In the genomic region with DNA sequence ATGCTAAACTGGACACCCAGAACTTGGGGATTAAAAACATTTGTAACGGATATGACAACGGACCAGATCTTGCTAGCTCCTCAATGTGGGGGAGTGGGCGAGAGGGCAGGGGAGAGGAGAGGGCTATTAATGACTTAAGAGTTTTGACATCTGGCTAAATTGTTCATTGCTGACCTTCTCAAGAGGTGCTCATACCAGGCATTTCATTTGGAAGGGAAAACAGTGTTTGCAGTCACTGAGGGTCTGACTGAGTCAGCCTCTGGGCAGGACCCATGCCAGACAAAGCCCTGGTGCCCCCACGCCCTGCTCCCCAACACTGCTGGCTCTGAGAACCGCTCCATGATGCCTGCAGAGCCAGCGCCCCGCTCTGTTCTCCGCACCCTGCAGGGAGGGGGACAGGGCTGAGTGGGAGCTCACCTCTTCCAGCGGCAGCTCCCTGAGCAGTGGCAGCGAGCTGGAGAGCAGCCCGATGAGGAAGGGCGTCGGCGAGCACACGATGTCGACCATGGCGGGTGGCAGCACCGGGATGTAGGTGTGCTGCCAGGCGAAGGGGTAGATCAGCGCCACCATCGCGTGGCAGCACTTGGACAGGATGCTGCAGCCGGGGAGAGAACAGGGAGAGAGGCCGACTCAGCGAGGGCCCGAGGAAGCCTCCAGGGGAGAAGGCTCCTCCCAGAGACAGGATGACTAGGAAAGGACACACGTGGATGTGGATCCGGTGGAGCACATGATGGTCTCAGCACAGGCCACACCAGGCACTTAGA, we compare ENCODE assay signal across 2 cellular contexts.
TF ChIP-seq lines count a peak whose summit lies in the region.

No MANE protein-coding gene starts in this region.

TF ChIP-seq in SK-N-SH treated with all-trans-retinoic acid at 6 μM for 48 hours, 23 proteins besides CTCF, POLR2A, EP300 and RAD21 (continued from another document):
- TF ChIP-seq, protein P1, sequence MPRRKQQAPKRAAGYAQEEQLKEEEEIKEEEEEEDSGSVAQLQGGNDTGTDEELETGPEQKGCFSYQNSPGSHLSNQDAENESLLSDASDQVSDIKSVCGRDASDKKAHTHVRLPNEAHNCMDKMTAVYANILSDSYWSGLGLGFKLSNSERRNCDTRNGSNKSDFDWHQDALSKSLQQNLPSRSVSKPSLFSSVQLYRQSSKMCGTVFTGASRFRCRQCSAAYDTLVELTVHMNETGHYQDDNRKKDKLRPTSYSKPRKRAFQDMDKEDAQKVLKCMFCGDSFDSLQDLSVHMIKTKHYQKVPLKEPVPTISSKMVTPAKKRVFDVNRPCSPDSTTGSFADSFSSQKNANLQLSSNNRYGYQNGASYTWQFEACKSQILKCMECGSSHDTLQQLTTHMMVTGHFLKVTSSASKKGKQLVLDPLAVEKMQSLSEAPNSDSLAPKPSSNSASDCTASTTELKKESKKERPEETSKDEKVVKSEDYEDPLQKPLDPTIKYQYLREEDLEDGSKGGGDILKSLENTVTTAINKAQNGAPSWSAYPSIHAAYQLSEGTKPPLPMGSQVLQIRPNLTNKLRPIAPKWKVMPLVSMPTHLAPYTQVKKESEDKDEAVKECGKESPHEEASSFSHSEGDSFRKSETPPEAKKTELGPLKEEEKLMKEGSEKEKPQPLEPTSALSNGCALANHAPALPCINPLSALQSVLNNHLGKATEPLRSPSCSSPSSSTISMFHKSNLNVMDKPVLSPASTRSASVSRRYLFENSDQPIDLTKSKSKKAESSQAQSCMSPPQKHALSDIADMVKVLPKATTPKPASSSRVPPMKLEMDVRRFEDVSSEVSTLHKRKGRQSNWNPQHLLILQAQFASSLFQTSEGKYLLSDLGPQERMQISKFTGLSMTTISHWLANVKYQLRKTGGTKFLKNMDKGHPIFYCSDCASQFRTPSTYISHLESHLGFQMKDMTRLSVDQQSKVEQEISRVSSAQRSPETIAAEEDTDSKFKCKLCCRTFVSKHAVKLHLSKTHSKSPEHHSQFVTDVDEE (CRISPR knock-in tag; IDR thresholded peaks at IDR 0.05): no peak
- TF ChIP-seq SNAI2 (CRISPR knock-in tag; IDR thresholded peaks at IDR 0.05) (no peak), CSDC2 (CRISPR knock-in tag; IDR thresholded peaks at IDR 0.05) (no peak)
- TF ChIP-seq, protein P2, sequence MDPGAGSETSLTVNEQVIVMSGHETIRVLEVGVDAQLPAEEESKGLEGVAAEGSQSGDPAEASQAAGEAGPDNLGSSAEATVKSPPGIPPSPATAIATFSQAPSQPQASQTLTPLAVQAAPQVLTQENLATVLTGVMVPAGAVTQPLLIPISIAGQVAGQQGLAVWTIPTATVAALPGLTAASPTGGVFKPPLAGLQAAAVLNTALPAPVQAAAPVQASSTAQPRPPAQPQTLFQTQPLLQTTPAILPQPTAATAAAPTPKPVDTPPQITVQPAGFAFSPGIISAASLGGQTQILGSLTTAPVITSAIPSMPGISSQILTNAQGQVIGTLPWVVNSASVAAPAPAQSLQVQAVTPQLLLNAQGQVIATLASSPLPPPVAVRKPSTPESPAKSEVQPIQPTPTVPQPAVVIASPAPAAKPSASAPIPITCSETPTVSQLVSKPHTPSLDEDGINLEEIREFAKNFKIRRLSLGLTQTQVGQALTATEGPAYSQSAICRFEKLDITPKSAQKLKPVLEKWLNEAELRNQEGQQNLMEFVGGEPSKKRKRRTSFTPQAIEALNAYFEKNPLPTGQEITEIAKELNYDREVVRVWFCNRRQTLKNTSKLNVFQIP (CRISPR knock-in tag; IDR thresholded peaks at IDR 0.05; ENCODE audit: borderline replicate concordance, low read depth): no peak

TF ChIP-seq in SK-N-SH, 30 proteins besides CTCF, POLR2A, EP300 and RAD21 (continued from another document):
- TF ChIP-seq, protein P3, sequence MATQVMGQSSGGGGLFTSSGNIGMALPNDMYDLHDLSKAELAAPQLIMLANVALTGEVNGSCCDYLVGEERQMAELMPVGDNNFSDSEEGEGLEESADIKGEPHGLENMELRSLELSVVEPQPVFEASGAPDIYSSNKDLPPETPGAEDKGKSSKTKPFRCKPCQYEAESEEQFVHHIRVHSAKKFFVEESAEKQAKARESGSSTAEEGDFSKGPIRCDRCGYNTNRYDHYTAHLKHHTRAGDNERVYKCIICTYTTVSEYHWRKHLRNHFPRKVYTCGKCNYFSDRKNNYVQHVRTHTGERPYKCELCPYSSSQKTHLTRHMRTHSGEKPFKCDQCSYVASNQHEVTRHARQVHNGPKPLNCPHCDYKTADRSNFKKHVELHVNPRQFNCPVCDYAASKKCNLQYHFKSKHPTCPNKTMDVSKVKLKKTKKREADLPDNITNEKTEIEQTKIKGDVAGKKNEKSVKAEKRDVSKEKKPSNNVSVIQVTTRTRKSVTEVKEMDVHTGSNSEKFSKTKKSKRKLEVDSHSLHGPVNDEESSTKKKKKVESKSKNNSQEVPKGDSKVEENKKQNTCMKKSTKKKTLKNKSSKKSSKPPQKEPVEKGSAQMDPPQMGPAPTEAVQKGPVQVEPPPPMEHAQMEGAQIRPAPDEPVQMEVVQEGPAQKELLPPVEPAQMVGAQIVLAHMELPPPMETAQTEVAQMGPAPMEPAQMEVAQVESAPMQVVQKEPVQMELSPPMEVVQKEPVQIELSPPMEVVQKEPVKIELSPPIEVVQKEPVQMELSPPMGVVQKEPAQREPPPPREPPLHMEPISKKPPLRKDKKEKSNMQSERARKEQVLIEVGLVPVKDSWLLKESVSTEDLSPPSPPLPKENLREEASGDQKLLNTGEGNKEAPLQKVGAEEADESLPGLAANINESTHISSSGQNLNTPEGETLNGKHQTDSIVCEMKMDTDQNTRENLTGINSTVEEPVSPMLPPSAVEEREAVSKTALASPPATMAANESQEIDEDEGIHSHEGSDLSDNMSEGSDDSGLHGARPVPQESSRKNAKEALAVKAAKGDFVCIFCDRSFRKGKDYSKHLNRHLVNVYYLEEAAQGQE (IDR thresholded peaks at IDR 0.05; ENCODE audit: low read depth, low read length): no peak
- TF ChIP-seq, protein P4, sequence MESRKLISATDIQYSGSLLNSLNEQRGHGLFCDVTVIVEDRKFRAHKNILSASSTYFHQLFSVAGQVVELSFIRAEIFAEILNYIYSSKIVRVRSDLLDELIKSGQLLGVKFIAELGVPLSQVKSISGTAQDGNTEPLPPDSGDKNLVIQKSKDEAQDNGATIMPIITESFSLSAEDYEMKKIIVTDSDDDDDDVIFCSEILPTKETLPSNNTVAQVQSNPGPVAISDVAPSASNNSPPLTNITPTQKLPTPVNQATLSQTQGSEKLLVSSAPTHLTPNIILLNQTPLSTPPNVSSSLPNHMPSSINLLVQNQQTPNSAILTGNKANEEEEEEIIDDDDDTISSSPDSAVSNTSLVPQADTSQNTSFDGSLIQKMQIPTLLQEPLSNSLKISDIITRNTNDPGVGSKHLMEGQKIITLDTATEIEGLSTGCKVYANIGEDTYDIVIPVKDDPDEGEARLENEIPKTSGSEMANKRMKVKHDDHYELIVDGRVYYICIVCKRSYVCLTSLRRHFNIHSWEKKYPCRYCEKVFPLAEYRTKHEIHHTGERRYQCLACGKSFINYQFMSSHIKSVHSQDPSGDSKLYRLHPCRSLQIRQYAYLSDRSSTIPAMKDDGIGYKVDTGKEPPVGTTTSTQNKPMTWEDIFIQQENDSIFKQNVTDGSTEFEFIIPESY (IDR thresholded peaks at IDR 0.05; ENCODE audit: borderline replicate concordance, low read depth): no peak
